Comparison of ENCODE assay signal across 8 cellular contexts in genomic region chr11:118927554-118928107, GRCh38. TPM values are rescaled to one million over a fixed set of nuclear protein-coding genes. Genes with fewer than 3 reads are reported as not detected.
A peak's percentile ranks its signal among the peaks of the same experiment; 100 is the strongest.
DNase-seq lines count a peak whose midpoint lies in the region; ATAC-seq and TF ChIP-seq lines count a peak whose summit lies in the region.
"Had no signal": no experiment of that assay in that cellular context is flagged by ENCODE, and none has a peak within 500 bp of the region (broad histone marks: within the 10 kb centered on the region; RNA-seq: fewer than 3 reads in every experiment).

No MANE protein-coding gene starts in this region.

- no peaks in the 10 kb centered on the region for H3K36me3 ChIP-seq in iPS-15b (ENCODE audit: control insufficient read depth, insufficient read depth, low read length)

- H3K4me1 Mint-ChIP-seq in activated CD4-positive, alpha-beta memory T cell treated with anti-CD3 and anti-CD28 coated beads, Interleukin-2, amount 10 ng/mL, durations not matched to agents 7 days and 5 days, result peaks cover 52% of the 10 kb centered on the region
- peaks cover 71% of the 10 kb centered on the region for H3K4me1 Mint-ChIP-seq in stimulated activated memory B cell treated with anti-CD40 and anti-IgM and Interleukin-4, amounts not matched to agents 10 μg/mL and 1 μg/mL and 100 μg/mL, for 72 hours

- H3K4me1 ChIP-seq in iPS-15b (ENCODE audit: control insufficient read depth, insufficient read depth, low read length), result peaks cover 22% of the 10 kb centered on the region

- peaks cover 2% of the 10 kb centered on the region for H3K27me3 Mint-ChIP-seq in activated CD4-positive, alpha-beta memory T cell treated with anti-CD3 and anti-CD28 coated beads, Interleukin-2, amount 10 ng/mL, durations not matched to agents 7 days and 5 days
- no peaks in the 10 kb centered on the region for H3K27me3 Mint-ChIP-seq in stimulated activated memory B cell treated with anti-CD40 and anti-IgM and Interleukin-4, amounts not matched to agents 10 μg/mL and 1 μg/mL and 100 μg/mL, for 72 hours

- H3K9ac ChIP-seq in iPS-15b (ENCODE audit: low read depth, low read length), result no peak overlapping the region

- CTCF ChIA-PET in activated CD4-positive, alpha-beta memory T cell treated with anti-CD3 and anti-CD28 coated beads, Interleukin-2, amount 10 ng/mL, durations not matched to agents 7 days and 5 days (lab: Charles Lee), result interaction anchor here (11.8 kb wide), 1 partner anchor 15 kb away, joined by 270 read pairs; no protein-coding TSS in a partner anchor

- no peaks in the 10 kb centered on the region for H3K9me3 Mint-ChIP-seq in activated CD4-positive, alpha-beta memory T cell treated with anti-CD3 and anti-CD28 coated beads, Interleukin-2, amount 10 ng/mL, durations not matched to agents 7 days and 5 days
- H3K9me3 Mint-ChIP-seq in stimulated activated memory B cell treated with anti-CD40 and anti-IgM and Interleukin-4, amounts not matched to agents 10 μg/mL and 1 μg/mL and 100 μg/mL, for 72 hours, result no peaks in the 10 kb centered on the region

- no peak for TF ChIP-seq CTCF in HL-60 (IDR thresholded peaks at IDR 0.05; ENCODE audit: insufficient read depth, low read length)

- H3K27ac ChIP-seq in HL-60 (replicated peaks), result peak overlapping the region; percentile 91

- H3K36me3 Mint-ChIP-seq in activated CD4-positive, alpha-beta memory T cell treated with anti-CD3 and anti-CD28 coated beads, Interleukin-2, amount 10 ng/mL, durations not matched to agents 7 days and 5 days (ENCODE audit: low read depth), result peaks cover 26% of the 10 kb centered on the region
- no peaks in the 10 kb centered on the region for H3K36me3 Mint-ChIP-seq in stimulated activated memory B cell treated with anti-CD40 and anti-IgM and Interleukin-4, amounts not matched to agents 10 μg/mL and 1 μg/mL and 100 μg/mL, for 72 hours

- H3K9me3 ChIP-seq in iPS-15b (ENCODE audit: control insufficient read depth, insufficient read depth, low read length), result no peaks in the 10 kb centered on the region

- H3K4me3 Mint-ChIP-seq in activated CD4-positive, alpha-beta memory T cell treated with anti-CD3 and anti-CD28 coated beads, Interleukin-2, amount 10 ng/mL, durations not matched to agents 7 days and 5 days, result peak overlapping the region; percentile 89
- H3K4me3 Mint-ChIP-seq in stimulated activated memory B cell treated with anti-CD40 and anti-IgM and Interleukin-4, amounts not matched to agents 10 μg/mL and 1 μg/mL and 100 μg/mL, for 72 hours, result peak overlapping the region; percentile 97

- peak overlapping the region; percentile 92 for H3K27ac Mint-ChIP-seq in activated CD4-positive, alpha-beta memory T cell treated with anti-CD3 and anti-CD28 coated beads, Interleukin-2, amount 10 ng/mL, durations not matched to agents 7 days and 5 days
- peak overlapping the region; percentile 91 for H3K27ac Mint-ChIP-seq in stimulated activated memory B cell treated with anti-CD40 and anti-IgM and Interleukin-4, amounts not matched to agents 10 μg/mL and 1 μg/mL and 100 μg/mL, for 72 hours

- no peak overlapping the region for H3K4me3 ChIP-seq in HL-60 (replicated peaks; ENCODE audit: insufficient read depth, low read length)
- peak overlapping the region; percentile 93 for H3K4me3 ChIP-seq in iPS-15b (ENCODE audit: low read depth, low read length)

- POLR2A ChIA-PET in activated CD4-positive, alpha-beta memory T cell treated with anti-CD3 and anti-CD28 coated beads, Interleukin-2, amount 10 ng/mL, durations not matched to agents 7 days and 5 days (lab: Charles Lee), result interaction anchor here (1.0 to 3.7 kb wide), 4 partner anchors 33 to 137 kb away, joined by 4 to 46 read pairs (median 16); partner anchors contain the start of genes CENATAC and DDX6

- DNase-seq in HL-60 (ENCODE audit: low read depth in 1 of 2, low spot score in 1 of 2) (no peak), NCI-H1417 (lab: John Stamatoyannopoulos, UW) (no peak), HuH-7 (ENCODE audit: low spot score) (no peak)
- DNase-seq in activated CD4-positive, alpha-beta memory T cell treated with anti-CD3 and anti-CD28 coated beads, Interleukin-2, amount 10 ng/mL, durations not matched to agents 7 days and 5 days, result no peak

- no peaks in the 10 kb centered on the region for H3K27me3 ChIP-seq in HL-60 (ENCODE audit: insufficient read depth, poor library complexity, severe bottlenecking)
- H3K27me3 ChIP-seq in iPS-15b (ENCODE audit: control insufficient read depth, insufficient read depth, low read length), result peaks cover 15% of the 10 kb centered on the region

- no peak for ATAC-seq in stimulated activated memory B cell treated with anti-CD40 and anti-IgM and Interleukin-4, amounts not matched to agents 10 μg/mL and 1 μg/mL and 100 μg/mL, for 72 hours
- ATAC-seq in GM18870 (IDR thresholded peaks at IDR 0.05; ENCODE audit: unreplicated experiment), result no peak

RNA-seq across cellular contexts. Expression of gene BCL9L, which starts 1.9 kb away (rescaled TPM):
- 10 to 100 TPM; 56.8 to 62.5 TPM for total RNA-seq in activated CD4-positive, alpha-beta memory T cell treated with anti-CD3 and anti-CD28 coated beads, Interleukin-2, amount 10 ng/mL, durations not matched to agents 7 days and 5 days

RNA-seq across cellular contexts. Expression of gene UPK2, which starts 28.5 kb away (rescaled TPM):
- not detected for total RNA-seq in activated CD4-positive, alpha-beta memory T cell treated with anti-CD3 and anti-CD28 coated beads, Interleukin-2, amount 10 ng/mL, durations not matched to agents 7 days and 5 days
- total RNA-seq: RPMI7951 had no signal

RNA-seq across cellular contexts. Expression of gene FOXR1, which starts 43.9 kb away (rescaled TPM):
- not detected for total RNA-seq in activated CD4-positive, alpha-beta memory T cell treated with anti-CD3 and anti-CD28 coated beads, Interleukin-2, amount 10 ng/mL, durations not matched to agents 7 days and 5 days
- total RNA-seq: RPMI7951 had no signal

RNA-seq across cellular contexts. Expression of gene CXCR5, which starts 43.9 kb away (rescaled TPM):
- total RNA-seq in activated CD4-positive, alpha-beta memory T cell treated with anti-CD3 and anti-CD28 coated beads, Interleukin-2, amount 10 ng/mL, durations not matched to agents 7 days and 5 days, result under 1 TPM; 0.83 to 0.86 TPM
- total RNA-seq: RPMI7951 had no signal
